9 cellular contexts compared by ENCODE assay signal in genomic region chr18:62372156-62372555, GRCh38. TPM values are rescaled to one million over a fixed set of nuclear protein-coding genes. Genes with fewer than 3 reads are reported as not detected.
A peak's percentile ranks its signal among the peaks of the same experiment; 100 is the strongest.
DNase-seq lines count a peak whose midpoint lies in the region; ATAC-seq, FAIRE-seq and TF ChIP-seq lines count a peak whose summit lies in the region.
"Had no signal": no experiment of that assay in that cellular context is flagged by ENCODE, and none has a peak within 500 bp of the region (broad histone marks: within the 10 kb centered on the region; RNA-seq: fewer than 3 reads in every experiment).

No MANE protein-coding gene starts in this region.

- CTCF ChIA-PET in WTC11 (lab: Charles Lee): no interaction called here

- no peaks in the 10 kb centered on the region for H3K9me3 ChIP-seq in pancreas

- ATAC-seq in HG02678 (IDR thresholded peaks at IDR 0.05; ENCODE audit: unreplicated experiment) (peak; percentile 70), pancreas (peak in 3 of 4 donors; percentile 14 to 76 (median 67)), WTC11 (no peak)

- peaks cover 48% of the 10 kb centered on the region for H3K4me1 Mint-ChIP-seq in WTC11
- H3K4me1 Mint-ChIP-seq in activated CD4-positive, alpha-beta T cell treated with anti-CD3 and anti-CD28 coated beads, Interleukin-2, amount 10 ng/mL, durations not matched to agents 24 days and 14 days: peaks cover 46% of the 10 kb centered on the region
- H3K4me1 Mint-ChIP-seq in endothelial cell (ENCODE audit: unreplicated experiment): no peaks in the 10 kb centered on the region

- no peaks in the 10 kb centered on the region for H3K4me1 ChIP-seq in pancreas

- intact Hi-C loops in pancreas (cut with DNase I): no loop called here
- intact Hi-C loops in activated CD4-positive, alpha-beta T cell treated with anti-CD3 and anti-CD28 coated beads, Interleukin-2, amount 10 ng/mL, durations not matched to agents 24 days and 14 days (cut with micrococcal nuclease): no loop called here

- FAIRE-seq in pancreas (lab: Jason Lieb, UNC): no peak

- H3K9me3 Mint-ChIP-seq in WTC11: no peaks in the 10 kb centered on the region
- no peaks in the 10 kb centered on the region for H3K9me3 Mint-ChIP-seq in activated CD4-positive, alpha-beta T cell treated with anti-CD3 and anti-CD28 coated beads, Interleukin-2, amount 10 ng/mL, durations not matched to agents 24 days and 14 days
- H3K9me3 Mint-ChIP-seq in endothelial cell (ENCODE audit: unreplicated experiment): no peaks in the 10 kb centered on the region

- 73 to 74% methylated on average over 5 of the region's 5 CpGs for WGBS in pancreas, 2 donors

- TF ChIP-seq CTCF in pancreas (IDR thresholded peaks at IDR 0.05) (no peak), WTC11 (IDR thresholded peaks at IDR 0.05) (no peak), endothelial cell (IDR thresholded peaks at IDR 0.05; ENCODE audit: unreplicated experiment) (no peak)

- H3K36me3 Mint-ChIP-seq in WTC11 (no peaks in the 10 kb centered on the region), endothelial cell (ENCODE audit: low read depth, unreplicated experiment) (peaks cover 41% of the 10 kb centered on the region)
- peaks cover 33% of the 10 kb centered on the region for H3K36me3 Mint-ChIP-seq in activated CD4-positive, alpha-beta T cell treated with anti-CD3 and anti-CD28 coated beads, Interleukin-2, amount 10 ng/mL, durations not matched to agents 24 days and 14 days (ENCODE audit: low read depth)

- POLR2A ChIA-PET in WTC11 (lab: Charles Lee): no interaction called here

- H3K4me3 ChIP-seq in pancreas: no peak overlapping the region

- H3K27me3 Mint-ChIP-seq in WTC11 (ENCODE audit: low read depth) (no peaks in the 10 kb centered on the region), endothelial cell (ENCODE audit: unreplicated experiment) (no peaks in the 10 kb centered on the region)
- H3K27me3 Mint-ChIP-seq in activated CD4-positive, alpha-beta T cell treated with anti-CD3 and anti-CD28 coated beads, Interleukin-2, amount 10 ng/mL, durations not matched to agents 24 days and 14 days: no peaks in the 10 kb centered on the region

- H3K27me3 ChIP-seq in pancreas: no peaks in the 10 kb centered on the region

- H3K27ac ChIP-seq in pancreas: no peak overlapping the region

- DNase-seq in DMS153 (lab: John Stamatoyannopoulos, UW): peak; percentile 37
- DNase-seq in DMS153 treated with DMSO at 0.1 percent for 48 hours (lab: John Stamatoyannopoulos, UW; ENCODE audit: unreplicated experiment): no peak
- DNase-seq in NCI-H1417 (lab: John Stamatoyannopoulos, UW): peak; percentile 79 to 95 (median 87)
- no peak for DNase-seq in pancreas
- DNase-seq in WTC11 (ENCODE audit: low spot score): no peak
- DNase-seq in activated CD4-positive, alpha-beta T cell treated with anti-CD3 and anti-CD28 coated beads, Interleukin-2, amount 10 ng/mL, durations not matched to agents 24 days and 14 days: no peak
- DNase-seq in endothelial cell (ENCODE audit: low spot score): no peak
- DNase-seq: 8988T had no signal

- H3K4me3 Mint-ChIP-seq in WTC11: no peak overlapping the region
- no peak overlapping the region for H3K4me3 Mint-ChIP-seq in activated CD4-positive, alpha-beta T cell treated with anti-CD3 and anti-CD28 coated beads, Interleukin-2, amount 10 ng/mL, durations not matched to agents 24 days and 14 days
- H3K4me3 Mint-ChIP-seq in endothelial cell (ENCODE audit: unreplicated experiment): no peak overlapping the region

- H3K27ac Mint-ChIP-seq in WTC11 (no peak overlapping the region), endothelial cell (ENCODE audit: unreplicated experiment) (no peak overlapping the region)
- H3K27ac Mint-ChIP-seq in activated CD4-positive, alpha-beta T cell treated with anti-CD3 and anti-CD28 coated beads, Interleukin-2, amount 10 ng/mL, durations not matched to agents 24 days and 14 days: no peak overlapping the region

- H3K36me3 ChIP-seq in pancreas: no peaks in the 10 kb centered on the region

TF ChIP-seq in WTC11, 78 proteins besides CTCF, POLR2A, EP300 and RAD21 (continues in another document):
- no peak for TF ChIP-seq ZNF219 (CRISPR knock-in tag; IDR thresholded peaks at IDR 0.05; ENCODE audit: borderline replicate concordance)
- TF ChIP-seq AR (CRISPR knock-in tag; IDR thresholded peaks at IDR 0.05): no peak
- no peak for TF ChIP-seq ZNF671 (CRISPR knock-in tag; IDR thresholded peaks at IDR 0.05)
- TF ChIP-seq E2F4 (CRISPR knock-in tag; IDR thresholded peaks at IDR 0.05; ENCODE audit: borderline replicate concordance, low read depth): no peak
- TF ChIP-seq SMAD3 (CRISPR knock-in tag; IDR thresholded peaks at IDR 0.05; ENCODE audit: borderline replicate concordance): no peak
- TF ChIP-seq USF1 (CRISPR knock-in tag; IDR thresholded peaks at IDR 0.05): no peak
- no peak for TF ChIP-seq NR3C1 (CRISPR knock-in tag; conservative IDR thresholded peaks at IDR 0.05; ENCODE audit: low read depth)
- TF ChIP-seq MLX (CRISPR knock-in tag; IDR thresholded peaks at IDR 0.05): no peak
- TF ChIP-seq ERG (CRISPR knock-in tag; IDR thresholded peaks at IDR 0.05): no peak
- no peak for TF ChIP-seq SP1 (CRISPR knock-in tag; conservative IDR thresholded peaks at IDR 0.05)
- no peak for TF ChIP-seq NR2C2 (CRISPR knock-in tag; IDR thresholded peaks at IDR 0.05)
- no peak for TF ChIP-seq RELA (CRISPR knock-in tag; IDR thresholded peaks at IDR 0.05; ENCODE audit: borderline replicate concordance)
- TF ChIP-seq ETV6 (CRISPR knock-in tag; IDR thresholded peaks at IDR 0.05): no peak
- TF ChIP-seq HMGA2 (CRISPR knock-in tag; IDR thresholded peaks at IDR 0.05): no peak

RNA-seq across cellular contexts. Expression of gene TNFRSF11A, which starts 47.0 kb away (rescaled TPM):
- total RNA-seq in pancreas (1 to 10 TPM in 5 of 6 donors, under 1 TPM in 1; 0.98 to 6.2 (median 3.7) TPM), WTC11 (2021) (3.9 to 4.9 TPM (median 4.7 TPM) in 3 replicates), endothelial cell (ENCODE audit: unreplicated experiment) (89.9 TPM)
- polyA plus RNA-seq in pancreas: 1 to 10 TPM in 1 of 2 donors, under 1 TPM in 1; 0.80 to 3.2 TPM
- 14.0 and 16.4 TPM in 2 replicates for total RNA-seq in activated CD4-positive, alpha-beta T cell treated with anti-CD3 and anti-CD28 coated beads, Interleukin-2, amount 10 ng/mL, durations not matched to agents 24 days and 14 days

Comparison
In these comparisons a context has a peak if more than half of its experiments do, and no peak if none do; other contexts are left out.
1. DNase-seq: peak in DMS153 (single experiment) and NCI-H1417 (3 of 3); none in DMS153 treated with DMSO at 0.1 percent for 48 hours (single experiment), pancreas (0 of 6), WTC11 (single experiment), activated CD4-positive, alpha-beta T cell treated with anti-CD3 and anti-CD28 coated beads, Interleukin-2, amount 10 ng/mL, durations not matched to agents 24 days and 14 days (single experiment) and endothelial cell (single experiment).